19 cellular contexts compared by ENCODE assay signal in genomic region chr7:148337995-148338747, GRCh38.
DNase-seq lines count a peak whose midpoint lies in the region; ATAC-seq and TF ChIP-seq lines count a peak whose summit lies in the region.
"Had no signal": no experiment of that assay in that cellular context is flagged by ENCODE, and none has a peak within 500 bp of the region (broad histone marks: within the 10 kb centered on the region; RNA-seq: fewer than 3 reads in every experiment).

No MANE protein-coding gene starts in this region.

- no peak overlapping the region for H2BK12ac ChIP-seq in H9 (ENCODE audit: insufficient read length, low read depth, low read length)

- no peaks in the 10 kb centered on the region for H3K79me1 ChIP-seq in H9 (ENCODE audit: insufficient read depth, low read depth, low read length, poor library complexity, severe bottlenecking)

- TF ChIP-seq CTCF in A673 (conservative IDR thresholded peaks at IDR 0.05; ENCODE audit: low read depth, low read length) (no peak), H9 (conservative IDR thresholded peaks at IDR 0.05) (no peak), activated B cell treated with CpG ODN at 0.5 μM for 24 hours (IDR thresholded peaks at IDR 0.05) (no peak), mesothelial cell of epicardium (IDR thresholded peaks at IDR 0.05; ENCODE audit: unreplicated experiment) (no peak), colonic mucosa (IDR thresholded peaks at IDR 0.05) (no peak), mucosa of descending colon (IDR thresholded peaks at IDR 0.05) (no peak)

- peak overlapping the region; percentile 83 to 98; a peak in 3 of 5 replicates for H3K4me3 Mint-ChIP-seq in H9
- peak overlapping the region; percentile 93 for H3K4me3 Mint-ChIP-seq in activated B cell treated with CpG ODN at 0.5 μM for 24 hours
- peak overlapping the region; percentile 86 for H3K4me3 Mint-ChIP-seq in mesothelial cell of epicardium
- no peak overlapping the region for H3K4me3 Mint-ChIP-seq in immature natural killer cell

- H3K27ac ChIP-seq in A673 (ENCODE audit: low read depth, low read length, poor library complexity, severe bottlenecking): no peak overlapping the region
- no peak overlapping the region for H3K27ac ChIP-seq in H9 (ENCODE audit: insufficient read length, low read depth, low read length)
- no peak overlapping the region for H3K27ac ChIP-seq in colonic mucosa
- H3K27ac ChIP-seq: tibial nerve had no signal

- no peak overlapping the region for H4K91ac ChIP-seq in H9 (ENCODE audit: insufficient read length, low read depth, low read length)

- H3T11ph ChIP-seq in H9 (ENCODE audit: low read length): no peak overlapping the region

- no peak overlapping the region for H3K23ac ChIP-seq in H9 (ENCODE audit: insufficient read length, low read depth, low read length)

- no CpG with 5 or more reads among the region's 5 CpGs for WGBS in H9 (ENCODE audit: extremely low coverage, insufficient read length, low lambda C conversion rate)

- H3K36me3 ChIP-seq in A673 (ENCODE audit: insufficient read depth, low read length, poor library complexity, severe bottlenecking) (no peaks in the 10 kb centered on the region), colonic mucosa (no peaks in the 10 kb centered on the region), mucosa of descending colon (ENCODE audit: low read depth) (no peaks in the 10 kb centered on the region)
- H3K36me3 ChIP-seq: HAP-1, tibial nerve had no signal

- intact Hi-C loops in A673 (cut with micrococcal nuclease; ENCODE audit: unreplicated experiment) (loop anchor here (5.0 kb wide), 1 partner anchor 36 kb away; no protein-coding TSS in a partner anchor), activated B cell treated with CpG ODN at 0.5 μM for 24 hours (cut with micrococcal nuclease) (loop anchor here (2.0 to 5.0 kb wide), 2 partner anchors 36 to 73 kb away; no protein-coding TSS in a partner anchor), colonic mucosa (cut with DNase I) (no loop called here), mucosa of descending colon (cut with DNase I, micrococcal nuclease) (no loop called here)

- H3K4me3 ChIP-seq in A673 (ENCODE audit: low read depth, low read length, poor library complexity, severe bottlenecking) (peak overlapping the region; percentile 61), colonic mucosa (no peak overlapping the region), mucosa of descending colon (no peak overlapping the region)
- H3K4me3 ChIP-seq: lung had no signal

- peaks cover 10% of the 10 kb centered on the region for H3K23me2 ChIP-seq in H9 (ENCODE audit: insufficient read length, low read depth, low read length, poor library complexity, severe bottlenecking)

- peaks cover 4 to 12% (median 8%) of the 10 kb centered on the region in 3 experiments; a peak in 6 of 7 replicates for H3K36me3 Mint-ChIP-seq in H9 (ENCODE audit: insufficient read depth in 1 of 3, low read depth in 3 of 3)
- peaks cover 5% of the 10 kb centered on the region for H3K36me3 Mint-ChIP-seq in activated B cell treated with CpG ODN at 0.5 μM for 24 hours (ENCODE audit: low read depth)
- no peaks in the 10 kb centered on the region for H3K36me3 Mint-ChIP-seq in mesothelial cell of epicardium
- no peaks in the 10 kb centered on the region for H3K36me3 Mint-ChIP-seq in immature natural killer cell
- H3K36me3 Mint-ChIP-seq: CD4-positive, alpha-beta memory T cell had no signal

- H3K27ac Mint-ChIP-seq in H9 (0 out of 7 replicates have a peak overlapping the region, but pooled peaks of 1 of the 3 experiments have one; percentile 9), activated B cell treated with CpG ODN at 0.5 μM for 24 hours (no peak overlapping the region), mesothelial cell of epicardium (no peak overlapping the region), immature natural killer cell (no peak overlapping the region)
- H3K27ac Mint-ChIP-seq: progenitor cell of endocrine pancreas; stimulated activated naive CD8-positive, alpha-beta T cell treated with anti-CD3 and anti-CD28 coated beads, Interleukin-15, Interleukin-2, amounts not matched to agents 100 ng/mL and 50 ng/mL, for 24 hours had no signal

- peaks cover 4% of the 10 kb centered on the region; the same call in 1 of the 2 replicates for H3K79me2 ChIP-seq in H9 (ENCODE audit: insufficient read depth, low read length)

- CTCF ChIA-PET in A673 (lab: Charles Lee): no interaction called here
- CTCF ChIA-PET in activated B cell treated with CpG ODN at 0.5 μM for 24 hours (lab: Charles Lee): no interaction called here

- H3K27me3 ChIP-seq in A673 (replicated peaks; ENCODE audit: insufficient read depth, low read depth, low read length, poor library complexity) (no peaks in the 10 kb centered on the region), H9 (ENCODE audit: insufficient read depth, low read length) (no peaks in the 10 kb centered on the region), colonic mucosa (no peaks in the 10 kb centered on the region)

- H3K4ac ChIP-seq in H9 (ENCODE audit: low read depth, low read length): no peak overlapping the region

- no peak overlapping the region for H2AK5ac ChIP-seq in H9 (ENCODE audit: insufficient read length, low read length)

- H3K9ac ChIP-seq in H9 (ENCODE audit: extremely low read depth, insufficient read length, low read length) (no peak overlapping the region), colonic mucosa (ENCODE audit: low read depth in 2 of 2, low read length in 2 of 2) (no peak overlapping the region)

- H2AFZ ChIP-seq in H9 (ENCODE audit: low read length): no peak overlapping the region

- H2BK15ac ChIP-seq in H9 (ENCODE audit: low read depth, low read length): no peak overlapping the region

- ATAC-seq in activated B cell treated with CpG ODN at 0.5 μM for 24 hours (ENCODE audit: low read depth) (no peak), GM21381 (IDR thresholded peaks at IDR 0.05; ENCODE audit: unreplicated experiment) (no peak), mucosa of descending colon (no peak)

- no peak overlapping the region for H3K14ac ChIP-seq in H9 (ENCODE audit: insufficient read depth, low read length)

- H3K4me1 Mint-ChIP-seq in H9 (peaks cover 83 to 90% of the 10 kb centered on the region in 2 experiments), activated B cell treated with CpG ODN at 0.5 μM for 24 hours (peaks cover 41% of the 10 kb centered on the region), mesothelial cell of epicardium (peaks cover 33% of the 10 kb centered on the region), immature natural killer cell (peaks cover 6 to 16% of the 10 kb centered on the region in 2 donors)

- peaks cover 53% of the 10 kb centered on the region for H3K4me1 ChIP-seq in A673 (ENCODE audit: insufficient read depth, low read length, poor library complexity, severe bottlenecking)
- peaks cover 9% of the 10 kb centered on the region for H3K4me1 ChIP-seq in H9 (ENCODE audit: insufficient read depth, low read length)
- H3K4me1 ChIP-seq in colonic mucosa: no peaks in the 10 kb centered on the region
- peaks cover 6% of the 10 kb centered on the region for H3K4me1 ChIP-seq in mucosa of descending colon (ENCODE audit: low read depth)

- no peak overlapping the region for H4K8ac ChIP-seq in H9 (replicated peaks; ENCODE audit: insufficient read length, low read depth, low read length)

- no peaks in the 10 kb centered on the region; a peak in 1 of 5 replicates for H3K9me3 Mint-ChIP-seq in H9
- no peaks in the 10 kb centered on the region for H3K9me3 Mint-ChIP-seq in activated B cell treated with CpG ODN at 0.5 μM for 24 hours
- H3K9me3 Mint-ChIP-seq in mesothelial cell of epicardium: no peaks in the 10 kb centered on the region
- H3K9me3 Mint-ChIP-seq in immature natural killer cell: no peaks in the 10 kb centered on the region
- H3K9me3 Mint-ChIP-seq: stimulated activated naive CD8-positive, alpha-beta T cell treated with anti-CD3 and anti-CD28 coated beads, Interleukin-15, Interleukin-2, amounts not matched to agents 100 ng/mL and 50 ng/mL, for 24 hours had no signal

- H2BK20ac ChIP-seq in H9 (ENCODE audit: low read depth, low read length, poor library complexity, severe bottlenecking): no peak overlapping the region

- DNase-seq in A673 (ENCODE audit: low spot score) (no peak), H9 (no peak), activated B cell treated with CpG ODN at 0.5 μM for 24 hours (no peak), mesothelial cell of epicardium (ENCODE audit: low spot score in 2 of 2, unreplicated experiment in 2 of 2) (no peak), immature natural killer cell (no peak), colonic mucosa (no peak), mucosa of descending colon (no peak)
- DNase-seq: activated CD4-positive, alpha-beta T cell treated with anti-CD3 and anti-CD28 coated beads for 48 hours; activated gamma-delta T cell; amniotic stem cell; DMS79; NCI-H1436 treated with DMSO at 0.1 percent for 48 hours had no signal

- H3K56ac ChIP-seq in H9 (ENCODE audit: insufficient read length, low read depth, low read length): no peak overlapping the region

- BruUV-seq in A673 (replicated peaks; lab: Mats Ljungman, UMichigan): no TSS peak

- H3K27me3 Mint-ChIP-seq in H9 (ENCODE audit: low read depth): no peaks in the 10 kb centered on the region; the same call in 1 of the 2 replicates
- H3K27me3 Mint-ChIP-seq in activated B cell treated with CpG ODN at 0.5 μM for 24 hours: peaks cover 22% of the 10 kb centered on the region
- peaks cover 61% of the 10 kb centered on the region for H3K27me3 Mint-ChIP-seq in mesothelial cell of epicardium (ENCODE audit: low read depth)
- H3K27me3 Mint-ChIP-seq in immature natural killer cell (ENCODE audit: low read depth in 3 of 3): peaks cover 14 to 19% (median 15%) of the 10 kb centered on the region in 3 donors

- H2BK120ac ChIP-seq in H9 (ENCODE audit: low read depth, low read length, poor library complexity, severe bottlenecking): no peak overlapping the region

- no peak overlapping the region for H2BK5ac ChIP-seq in H9 (ENCODE audit: insufficient read length, low read length)

- POLR2A ChIA-PET in A673 (lab: Charles Lee; ENCODE audit: low non-redundant PET) (no interaction called here), activated B cell treated with CpG ODN at 0.5 μM for 24 hours (lab: Charles Lee) (no interaction called here)

- peak overlapping the region; percentile 92 for H3K4me2 ChIP-seq in H9 (ENCODE audit: insufficient read depth, insufficient read length, low read length)

- no peaks in the 10 kb centered on the region for H3K9me3 ChIP-seq in A673 (ENCODE audit: low read depth, low read length, poor library complexity, severe bottlenecking)
- no peaks in the 10 kb centered on the region for H3K9me3 ChIP-seq in H9 (ENCODE audit: control insufficient read depth, low read depth, low read length)
- no peaks in the 10 kb centered on the region for H3K9me3 ChIP-seq in colonic mucosa
- no peaks in the 10 kb centered on the region for H3K9me3 ChIP-seq in mucosa of descending colon
- H3K9me3 ChIP-seq: HAP-1, tibial nerve had no signal

- H4K5ac ChIP-seq in H9 (ENCODE audit: insufficient read length, low read depth, low read length): no peak overlapping the region

- no peaks in the 10 kb centered on the region for H4K20me1 ChIP-seq in H9 (ENCODE audit: control insufficient read depth, insufficient read depth, insufficient read length)

- H3K18ac ChIP-seq in H9 (ENCODE audit: insufficient read length, low read depth, low read length): no peak overlapping the region

Comparison
In these comparisons a context has a peak if more than half of its experiments do, and no peak if none do; other contexts are left out.
1. H3K4me3 Mint-ChIP-seq: peak in H9 (2 of 2), activated B cell treated with CpG ODN at 0.5 μM for 24 hours (single experiment) and mesothelial cell of epicardium (single experiment); none in immature natural killer cell (0 of 5).
2. intact Hi-C loops: an anchor here in A673 (5.0 kb wide) and activated B cell treated with CpG ODN at 0.5 μM for 24 hours (2.0 to 5.0 kb wide); none called in colonic mucosa and mucosa of descending colon.